Comparison of ENCODE assay signal across 2 cellular contexts in the genomic region with DNA sequence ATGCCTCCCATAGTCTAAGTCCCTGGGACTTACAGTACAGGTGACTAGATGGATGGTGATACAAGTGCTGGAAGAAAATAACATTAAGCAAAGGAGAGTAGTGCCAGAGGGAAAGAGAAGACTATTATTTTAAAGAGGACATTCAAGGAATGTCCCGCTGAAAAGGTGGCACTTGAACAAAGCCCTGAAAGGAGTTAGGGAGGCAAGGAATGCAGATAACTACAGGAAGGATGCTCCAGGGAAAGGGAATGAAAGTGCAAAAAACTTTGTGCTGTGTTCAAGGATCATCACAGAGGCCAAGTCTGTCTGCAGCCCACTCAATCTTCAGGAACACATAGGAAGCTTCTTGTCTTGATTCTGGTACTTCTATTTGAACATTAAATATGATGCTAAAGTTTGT.
A peak's percentile ranks its signal among the peaks of the same experiment; 100 is the strongest.
TF ChIP-seq lines count a peak whose summit lies in the region.

No MANE protein-coding gene starts in this region.

TF ChIP-seq in GM23338, 12 proteins besides CTCF, POLR2A, EP300 and RAD21 (continued from another document):
- no peak for TF ChIP-seq REST (IDR thresholded peaks at IDR 0.05; ENCODE audit: unreplicated experiment)
- TF ChIP-seq ETS1 (IDR thresholded peaks at IDR 0.05), result no peak
- TF ChIP-seq, protein P1, sequence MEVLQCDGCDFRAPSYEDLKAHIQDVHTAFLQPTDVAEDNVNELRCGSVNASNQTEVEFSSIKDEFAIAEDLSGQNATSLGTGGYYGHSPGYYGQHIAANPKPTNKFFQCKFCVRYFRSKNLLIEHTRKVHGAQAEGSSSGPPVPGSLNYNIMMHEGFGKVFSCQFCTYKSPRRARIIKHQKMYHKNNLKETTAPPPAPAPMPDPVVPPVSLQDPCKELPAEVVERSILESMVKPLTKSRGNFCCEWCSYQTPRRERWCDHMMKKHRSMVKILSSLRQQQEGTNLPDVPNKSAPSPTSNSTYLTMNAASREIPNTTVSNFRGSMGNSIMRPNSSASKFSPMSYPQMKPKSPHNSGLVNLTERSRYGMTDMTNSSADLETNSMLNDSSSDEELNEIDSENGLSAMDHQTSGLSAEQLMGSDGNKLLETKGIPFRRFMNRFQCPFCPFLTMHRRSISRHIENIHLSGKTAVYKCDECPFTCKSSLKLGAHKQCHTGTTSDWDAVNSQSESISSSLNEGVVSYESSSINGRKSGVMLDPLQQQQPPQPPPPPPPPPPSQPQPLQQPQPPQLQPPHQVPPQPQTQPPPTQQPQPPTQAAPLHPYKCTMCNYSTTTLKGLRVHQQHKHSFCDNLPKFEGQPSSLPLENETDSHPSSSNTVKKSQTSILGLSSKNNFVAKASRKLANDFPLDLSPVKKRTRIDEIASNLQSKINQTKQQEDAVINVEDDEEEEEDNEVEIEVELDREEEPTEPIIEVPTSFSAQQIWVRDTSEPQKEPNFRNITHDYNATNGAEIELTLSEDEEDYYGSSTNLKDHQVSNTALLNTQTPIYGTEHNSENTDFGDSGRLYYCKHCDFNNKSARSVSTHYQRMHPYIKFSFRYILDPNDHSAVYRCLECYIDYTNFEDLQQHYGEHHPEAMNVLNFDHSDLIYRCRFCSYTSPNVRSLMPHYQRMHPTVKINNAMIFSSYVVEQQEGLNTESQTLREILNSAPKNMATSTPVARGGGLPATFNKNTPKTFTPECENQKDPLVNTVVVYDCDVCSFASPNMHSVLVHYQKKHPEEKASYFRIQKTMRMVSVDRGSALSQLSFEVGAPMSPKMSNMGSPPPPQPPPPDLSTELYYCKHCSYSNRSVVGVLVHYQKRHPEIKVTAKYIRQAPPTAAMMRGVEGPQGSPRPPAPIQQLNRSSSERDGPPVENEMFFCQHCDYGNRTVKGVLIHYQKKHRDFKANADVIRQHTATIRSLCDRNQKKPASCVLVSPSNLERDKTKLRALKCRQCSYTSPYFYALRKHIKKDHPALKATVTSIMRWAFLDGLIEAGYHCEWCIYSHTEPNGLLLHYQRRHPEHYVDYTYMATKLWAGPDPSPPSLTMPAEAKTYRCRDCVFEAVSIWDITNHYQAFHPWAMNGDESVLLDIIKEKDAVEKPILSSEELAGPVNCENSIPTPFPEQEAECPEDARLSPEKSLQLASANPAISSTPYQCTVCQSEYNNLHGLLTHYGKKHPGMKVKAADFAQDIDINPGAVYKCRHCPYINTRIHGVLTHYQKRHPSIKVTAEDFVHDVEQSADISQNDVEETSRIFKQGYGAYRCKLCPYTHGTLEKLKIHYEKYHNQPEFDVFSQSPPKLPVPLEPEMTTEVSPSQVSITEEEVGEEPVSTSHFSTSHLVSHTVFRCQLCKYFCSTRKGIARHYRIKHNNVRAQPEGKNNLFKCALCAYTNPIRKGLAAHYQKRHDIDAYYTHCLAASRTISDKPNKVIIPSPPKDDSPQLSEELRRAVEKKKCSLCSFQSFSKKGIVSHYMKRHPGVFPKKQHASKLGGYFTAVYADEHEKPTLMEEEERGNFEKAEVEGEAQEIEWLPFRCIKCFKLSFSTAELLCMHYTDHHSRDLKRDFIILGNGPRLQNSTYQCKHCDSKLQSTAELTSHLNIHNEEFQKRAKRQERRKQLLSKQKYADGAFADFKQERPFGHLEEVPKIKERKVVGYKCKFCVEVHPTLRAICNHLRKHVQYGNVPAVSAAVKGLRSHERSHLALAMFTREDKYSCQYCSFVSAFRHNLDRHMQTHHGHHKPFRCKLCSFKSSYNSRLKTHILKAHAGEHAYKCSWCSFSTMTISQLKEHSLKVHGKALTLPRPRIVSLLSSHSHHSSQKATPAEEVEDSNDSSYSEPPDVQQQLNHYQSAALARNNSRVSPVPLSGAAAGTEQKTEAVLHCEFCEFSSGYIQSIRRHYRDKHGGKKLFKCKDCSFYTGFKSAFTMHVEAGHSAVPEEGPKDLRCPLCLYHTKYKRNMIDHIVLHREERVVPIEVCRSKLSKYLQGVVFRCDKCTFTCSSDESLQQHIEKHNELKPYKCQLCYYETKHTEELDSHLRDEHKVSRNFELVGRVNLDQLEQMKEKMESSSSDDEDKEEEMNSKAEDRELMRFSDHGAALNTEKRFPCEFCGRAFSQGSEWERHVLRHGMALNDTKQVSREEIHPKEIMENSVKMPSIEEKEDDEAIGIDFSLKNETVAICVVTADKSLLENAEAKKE (CRISPR knock-in tag; IDR thresholded peaks at IDR 0.05), result peak; percentile 40; the same call in 1 of the 2 replicates
- TF ChIP-seq ZNF114 (CRISPR knock-in tag; IDR thresholded peaks at IDR 0.05), result no peak

TF ChIP-seq in K562, 482 proteins besides CTCF, POLR2A, EP300 and RAD21 (continued from another document):
- TF ChIP-seq ZBTB40 (IDR thresholded peaks at IDR 0.05) (no peak), ZBTB40 (CRISPR knock-in tag; IDR thresholded peaks at IDR 0.05) (no peak)
